Comparison of ENCODE assay signal across 26 cellular contexts in the genomic region with DNA sequence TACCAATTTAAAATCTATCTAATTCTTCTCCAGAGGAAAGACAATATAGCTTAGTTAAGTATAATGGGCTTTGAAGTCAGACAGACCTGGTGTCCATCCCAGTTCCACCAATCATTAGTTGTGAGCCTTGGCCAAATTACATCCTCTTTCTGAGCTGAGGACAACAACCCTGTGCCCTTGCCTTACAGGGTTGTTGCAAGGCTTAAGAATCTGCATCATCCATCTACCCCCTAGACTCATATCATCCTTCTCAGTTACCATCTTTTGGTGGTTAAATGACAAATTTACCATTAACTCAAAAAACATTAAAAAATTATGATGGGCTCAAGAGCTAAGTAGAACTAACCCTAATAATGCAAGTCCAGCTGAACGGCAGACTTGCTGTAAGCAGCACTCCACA. TPM values are rescaled to one million over a fixed set of nuclear protein-coding genes. Genes with fewer than 3 reads are reported as not detected.
DNase-seq lines count a peak whose midpoint lies in the region; ATAC-seq and TF ChIP-seq lines count a peak whose summit lies in the region.
"Had no signal": no experiment of that assay in that cellular context is flagged by ENCODE, and none has a peak within 500 bp of the region (broad histone marks: within the 10 kb centered on the region; RNA-seq: fewer than 3 reads in every experiment).

No MANE protein-coding gene starts in this region.

- H3K4me1 ChIP-seq in GM23338 (ENCODE audit: insufficient read depth) = peaks cover 30% of the 10 kb centered on the region
- H3K4me1 ChIP-seq in naive thymus-derived CD4-positive, alpha-beta T cell (ENCODE audit: control insufficient read depth in 2 of 2, insufficient read depth in 2 of 2, low read length in 2 of 2) = peaks cover 0 to 26% of the 10 kb centered on the region in 2 donors
- H3K4me1 ChIP-seq: SJSA1 had no signal

- H3K4me2 ChIP-seq in GM23338 = peak overlapping the region; percentile 45
- H3K4me2 ChIP-seq: PC-9 had no signal

- intact Hi-C loops in activated CD4-positive, alpha-beta T cell treated with anti-CD3 and anti-CD28 coated beads for 36 hours (cut with DNase I, micrococcal nuclease) = no loop called here
- intact Hi-C loops in naive thymus-derived CD4-positive, alpha-beta T cell (cut with micrococcal nuclease) = no loop called here

- H4K20me1 ChIP-seq in GM23338 (replicated peaks; ENCODE audit: insufficient read depth) = no peaks in the 10 kb centered on the region

- peaks cover 6% of the 10 kb centered on the region for H3K36me3 Mint-ChIP-seq in activated CD4-positive, alpha-beta T cell treated with anti-CD3 and anti-CD28 coated beads for 36 hours (ENCODE audit: low read depth)
- H3K36me3 Mint-ChIP-seq in GM23338 (ENCODE audit: low read depth) (no peaks in the 10 kb centered on the region; the same call in 2 of the 3 replicates), T-cell (peaks cover 8% of the 10 kb centered on the region)
- H3K36me3 Mint-ChIP-seq in naive thymus-derived CD4-positive, alpha-beta T cell = peaks cover 0 to 20% (median 4%) of the 10 kb centered on the region in 5 donors

- CTCF ChIA-PET in activated CD4-positive, alpha-beta T cell treated with anti-CD3 and anti-CD28 coated beads for 36 hours (lab: Charles Lee) = interaction anchor here (0.6 to 0.7 kb wide), 2 partner anchors 12 to 105 kb away, joined by 4 read pairs; no protein-coding TSS in a partner anchor
- CTCF ChIA-PET in T-cell (lab: Charles Lee) = interaction anchor here (0.5 to 1.5 kb wide), 3 partner anchors 16 to 683 kb away, joined by 3 to 4 read pairs (median 3); no protein-coding TSS in a partner anchor
- CTCF ChIA-PET in naive thymus-derived CD4-positive, alpha-beta T cell (lab: Charles Lee) = interaction anchor here (1.3 kb wide), 1 partner anchor 107 kb away, joined by 5 read pairs; no protein-coding TSS in a partner anchor

- H2AFZ ChIP-seq in GM23338 = no peak overlapping the region
- H2AFZ ChIP-seq: GM23248, PC-9 had no signal

- H3K9me2 ChIP-seq in GM23338 (ENCODE audit: insufficient read depth) = no peaks in the 10 kb centered on the region

- peak; percentile 73 for ATAC-seq in activated CD4-positive, alpha-beta T cell treated with anti-CD3 and anti-CD28 coated beads for 36 hours
- ATAC-seq in GM23338 (no peak), T-cell (replicated peaks in 1 of 4) (no peak), GM21529 (IDR thresholded peaks at IDR 0.05; ENCODE audit: unreplicated experiment) (no peak), GM21381 (IDR thresholded peaks at IDR 0.05; ENCODE audit: unreplicated experiment) (no peak)
- ATAC-seq in naive thymus-derived CD4-positive, alpha-beta T cell = no peak

- no peaks in the 10 kb centered on the region for H3K79me2 ChIP-seq in GM23338 (replicated peaks; ENCODE audit: insufficient read depth)

- POLR2A ChIA-PET in activated CD4-positive, alpha-beta T cell treated with anti-CD3 and anti-CD28 coated beads for 36 hours (lab: Charles Lee) = interaction anchor here (0.8 kb wide), 1 partner anchor 146 kb away, joined by 3 read pairs; no protein-coding TSS in a partner anchor
- POLR2A ChIA-PET in T-cell (lab: Charles Lee) = interaction anchor here in 1 of 2 donors (0.5 kb wide), 1 partner anchor 165 kb away, joined by 6 read pairs; no protein-coding TSS in a partner anchor
- POLR2A ChIA-PET in naive thymus-derived CD4-positive, alpha-beta T cell (lab: Charles Lee) = interaction anchor here (0.7 to 1.0 kb wide), 2 partner anchors 38 to 46 kb away, joined by 4 read pairs; no protein-coding TSS in a partner anchor

- H3K27me3 ChIP-seq in GM23338 (ENCODE audit: insufficient read depth) = no peaks in the 10 kb centered on the region
- no peaks in the 10 kb centered on the region for H3K27me3 ChIP-seq in naive thymus-derived CD4-positive, alpha-beta T cell (ENCODE audit: control insufficient read depth in 2 of 2, insufficient read depth in 2 of 2, low read length in 2 of 2)
- H3K27me3 ChIP-seq: SJSA1 had no signal

- peaks cover 63% of the 10 kb centered on the region for H3K4me1 Mint-ChIP-seq in activated CD4-positive, alpha-beta T cell treated with anti-CD3 and anti-CD28 coated beads for 36 hours
- H3K4me1 Mint-ChIP-seq in GM23338 = peaks cover 40% of the 10 kb centered on the region
- peaks cover 65 to 73% (median 70%) of the 10 kb centered on the region in 3 donors for H3K4me1 Mint-ChIP-seq in T-cell
- H3K4me1 Mint-ChIP-seq in naive thymus-derived CD4-positive, alpha-beta T cell = peaks cover 11 to 83% (median 74%) of the 10 kb centered on the region in 7 donors

- H3K27ac Mint-ChIP-seq in activated CD4-positive, alpha-beta T cell treated with anti-CD3 and anti-CD28 coated beads for 36 hours = peak overlapping the region; percentile 6
- no peak overlapping the region for H3K27ac Mint-ChIP-seq in GM23338
- H3K27ac Mint-ChIP-seq in T-cell = peak overlapping the region; percentile 48 to 62
- H3K27ac Mint-ChIP-seq in naive thymus-derived CD4-positive, alpha-beta T cell = peak overlapping the region in 7 of 9 donors; percentile 6 to 64 (median 51)
- H3K27ac Mint-ChIP-seq: B cell had no signal

- peak overlapping the region; percentile 93 for H3K27ac ChIP-seq in GM23338 (ENCODE audit: low read depth)
- no peak overlapping the region for H3K27ac ChIP-seq in naive thymus-derived CD4-positive, alpha-beta T cell (ENCODE audit: low read depth, low read length)
- H3K27ac ChIP-seq: 22Rv1, C4-2B, GM23248, PC-9, SJSA1 had no signal

- H3K27me3 Mint-ChIP-seq in activated CD4-positive, alpha-beta T cell treated with anti-CD3 and anti-CD28 coated beads for 36 hours = no peaks in the 10 kb centered on the region
- H3K27me3 Mint-ChIP-seq in GM23338 (ENCODE audit: insufficient read depth, low read depth, poor library complexity) (peaks cover 4% of the 10 kb centered on the region), T-cell (no peaks in the 10 kb centered on the region)
- no peaks in the 10 kb centered on the region for H3K27me3 Mint-ChIP-seq in naive thymus-derived CD4-positive, alpha-beta T cell
- H3K27me3 Mint-ChIP-seq: B cell had no signal

- TF ChIP-seq CTCF in GM23338 (conservative IDR thresholded peaks at IDR 0.05; ENCODE audit: low read depth in 2 of 2) = no peak

- H3K36me3 ChIP-seq in GM23338 (ENCODE audit: insufficient read depth) = no peaks in the 10 kb centered on the region
- peaks cover 0 to 3% (median 0%) of the 10 kb centered on the region in 3 experiments for H3K36me3 ChIP-seq in naive thymus-derived CD4-positive, alpha-beta T cell (ENCODE audit: control insufficient read depth in 2 of 3, insufficient read depth in 3 of 3, low read length in 3 of 3)
- H3K36me3 ChIP-seq: SJSA1 had no signal

- H3K9me3 ChIP-seq in naive thymus-derived CD4-positive, alpha-beta T cell (ENCODE audit: control insufficient read depth in 2 of 3, low read length in 3 of 3) = no peaks in the 10 kb centered on the region
- H3K9me3 ChIP-seq: SJSA1 had no signal

- H3K9me3 Mint-ChIP-seq in activated CD4-positive, alpha-beta T cell treated with anti-CD3 and anti-CD28 coated beads for 36 hours (ENCODE audit: low read depth) = peaks cover 4% of the 10 kb centered on the region
- peaks cover 4% of the 10 kb centered on the region; the same call in 1 of the 3 replicates for H3K9me3 Mint-ChIP-seq in GM23338
- peaks cover 0 to 8% (median 6%) of the 10 kb centered on the region in 3 donors for H3K9me3 Mint-ChIP-seq in T-cell
- H3K9me3 Mint-ChIP-seq in naive thymus-derived CD4-positive, alpha-beta T cell = peaks cover 0 to 14% (median 3%) of the 10 kb centered on the region in 11 donors

- DNase-seq in activated CD4-positive, alpha-beta T cell treated with anti-CD3 and anti-CD28 coated beads for 36 hours = no peak
- no peak for DNase-seq in activated CD4-positive, alpha-beta T cell treated with anti-CD3 and anti-CD28 coated beads for 1 hour
- DNase-seq in GM23338 (ENCODE audit: low spot score) (no peak), T-cell (no peak), epidermal melanocyte (ENCODE audit: insufficient read length, low spot score) (no peak)
- DNase-seq in naive thymus-derived CD4-positive, alpha-beta T cell = no peak
- DNase-seq: Calu3; CD8-positive, alpha-beta memory T cell; DMS79 treated with DMSO at 0.1 percent for 48 hours; GM23248; HCEC 1CT; NCI-H1048; NCI-H1417; NCI-H1694; NCI-H2029 treated with DMSO at 0.1 percent for 48 hours; NCI-H446 treated with DMSO at 0.1 percent for 48 hours; NCI-H82; NK-92 treated with Interleukin-12 subunit alpha and Interleukin-12 subunit beta, amount 100 ng/mL, for 24 hours; PC-9; Right ventricle myocardium superior had no signal

- H3K4me3 Mint-ChIP-seq in activated CD4-positive, alpha-beta T cell treated with anti-CD3 and anti-CD28 coated beads for 36 hours = no peak overlapping the region
- H3K4me3 Mint-ChIP-seq in GM23338 = no peak overlapping the region
- peak overlapping the region in 1 of 3 donors; percentile 15 for H3K4me3 Mint-ChIP-seq in T-cell
- H3K4me3 Mint-ChIP-seq in naive thymus-derived CD4-positive, alpha-beta T cell = peak overlapping the region in 5 of 10 donors; percentile 0 to 45 (median 13)
- H3K4me3 Mint-ChIP-seq: B cell; CD8-positive, alpha-beta memory T cell had no signal

- H3K4me3 ChIP-seq in GM23338 = no peak overlapping the region
- no peak overlapping the region for H3K4me3 ChIP-seq in naive thymus-derived CD4-positive, alpha-beta T cell (ENCODE audit: low read length)
- H3K4me3 ChIP-seq: GM23248, PC-9, SJSA1 had no signal

- no peaks in the 10 kb centered on the region for H3F3A ChIP-seq in GM23338 (replicated peaks; ENCODE audit: low read depth)

TF ChIP-seq in GM23338, 12 proteins besides CTCF, POLR2A, EP300 and RAD21 (continues in another document):
- no peak for TF ChIP-seq EZH2phosphoT487 (IDR thresholded peaks at IDR 0.05; ENCODE audit: unreplicated experiment)

RNA-seq across cellular contexts. Expression of a gene that starts 51.6 kb away (rescaled TPM):
- 1 to 10 TPM; 4.9 to 5.2 TPM for total RNA-seq in activated CD4-positive, alpha-beta T cell treated with anti-CD3 and anti-CD28 coated beads for 36 hours
- 1.3 and 2.0 TPM in 2 replicates for total RNA-seq in GM23338 (2014; rRNA removed; shearing (Covaris generic))
- polyA plus RNA-seq in GM23338 (2016; fragmentation: Nextera tagmentation; extraction: Ambion mirVana) = 2.4 and 3.9 TPM in 2 replicates
- total RNA-seq in T-cell = 10 to 100 TPM in 2 of 5 donors, 1 to 10 TPM in 3; 1.2 to 10.4 (median 2.3) TPM
- 10 to 100 TPM in 1 of 5 experiments, 1 to 10 TPM in 4; 1.4 to 11.7 (median 4.5) TPM for total RNA-seq in naive thymus-derived CD4-positive, alpha-beta T cell
- polyA plus RNA-seq in naive thymus-derived CD4-positive, alpha-beta T cell = 1 to 10 TPM; 1.5 to 3.0 TPM
- total RNA-seq: Calu3 had no signal

RNA-seq across cellular contexts. Expression of a gene that starts 53.7 kb away (rescaled TPM):
- 10 to 100 TPM; 26.2 to 41.8 TPM for total RNA-seq in activated CD4-positive, alpha-beta T cell treated with anti-CD3 and anti-CD28 coated beads for 36 hours
- total RNA-seq in GM23338 (2014; rRNA removed; shearing (Covaris generic)) = 2.4 and 2.6 TPM in 2 replicates
- polyA plus RNA-seq in GM23338 (2016; fragmentation: Nextera tagmentation; extraction: Ambion mirVana) = 2.2 and 3.1 TPM in 2 replicates
- 10 to 100 TPM; 68.4 to 91.5 (median 73.6) TPM for total RNA-seq in T-cell
- total RNA-seq in naive thymus-derived CD4-positive, alpha-beta T cell = 100 to 1,000 TPM in 4 of 5 experiments, 10 to 100 TPM in 1; 38.1 to 130 (median 104) TPM
- 10 to 100 TPM; 42.7 to 65.8 TPM for polyA plus RNA-seq in naive thymus-derived CD4-positive, alpha-beta T cell
